8 cellular contexts compared by ENCODE assay signal in genomic region chr15:88621789-88622604, GRCh38. TPM values are rescaled to one million over a fixed set of nuclear protein-coding genes. Genes with fewer than 3 reads are reported as not detected.
DNase-seq lines count a peak whose midpoint lies in the region; ATAC-seq and TF ChIP-seq lines count a peak whose summit lies in the region.

No MANE protein-coding gene starts in this region.

- no peak for TF ChIP-seq CTCF in esophagus squamous epithelium (IDR thresholded peaks at IDR 0.05)
- TF ChIP-seq CTCF in neutrophil (IDR thresholded peaks at IDR 0.05), result no peak

- H3K9me3 ChIP-seq in esophagus squamous epithelium (no peaks in the 10 kb centered on the region), neutrophil (no peaks in the 10 kb centered on the region)

- intact Hi-C loops in esophagus squamous epithelium (cut with DNase I), result no loop called here

- H3K27ac ChIP-seq in esophagus squamous epithelium, result peak overlapping the region; percentile 86 to 95 (median 93)
- H3K27ac ChIP-seq in neutrophil, result no peak overlapping the region

- TF ChIP-seq POLR2A in esophagus squamous epithelium (IDR thresholded peaks at IDR 0.05), result peak in 1 of 4 donors; percentile 63

- peaks cover 0 to 12% (median 8%) of the 10 kb centered on the region in 3 donors for H3K36me3 ChIP-seq in esophagus squamous epithelium
- no peaks in the 10 kb centered on the region for H3K36me3 ChIP-seq in neutrophil

- H3K27me3 ChIP-seq in esophagus squamous epithelium (no peaks in the 10 kb centered on the region), neutrophil (peaks cover 7% of the 10 kb centered on the region)

- peak; percentile 34 for ATAC-seq in GM21360 (IDR thresholded peaks at IDR 0.05; ENCODE audit: unreplicated experiment)

- peaks cover 31 to 61% (median 34%) of the 10 kb centered on the region in 3 donors for H3K4me1 ChIP-seq in esophagus squamous epithelium
- H3K4me1 ChIP-seq in neutrophil (ENCODE audit: control insufficient read depth in 1 of 2, insufficient read depth in 1 of 2, low read depth in 1 of 2, low read length in 1 of 2), result peaks cover 16 to 19% of the 10 kb centered on the region in 2 experiments

- WGBS in esophagus squamous epithelium, 2 donors, result 4 to 10% methylated on average over 9 to 10 of the region's 17 CpGs

- peak overlapping the region; percentile 64 to 95 (median 93) for H3K4me3 ChIP-seq in esophagus squamous epithelium
- peak overlapping the region; percentile 60 to 89 for H3K4me3 ChIP-seq in neutrophil (ENCODE audit: low read depth in 1 of 2, low read length in 1 of 2)

- DNase-seq in CD1c-positive myeloid dendritic cell (ENCODE audit: extremely low spot score) (peak; percentile 48), Kasumi-1 (lab: John Stamatoyannopoulos, UW) (peak; percentile 40 to 44), esophagus squamous epithelium (lab: John Stamatoyannopoulos, UW) (no peak), cerebellar cortex (ENCODE audit: low spot score) (no peak), ureter (ENCODE audit: low spot score) (no peak)
- DNase-seq in activated CD4-positive, alpha-beta T cell treated with anti-CD3 and anti-CD28 coated beads, Interleukin-2, amount 50 U/mL, for 4 hours, result peak; percentile 39 to 52

RNA-seq across cellular contexts. Expression of gene AEN, which starts 0.9 kb away (rescaled TPM):
- total RNA-seq in esophagus squamous epithelium, result 10 to 100 TPM; 13.4 to 31.4 (median 18.1) TPM
- total RNA-seq in ureter, result 17.4 TPM

RNA-seq across cellular contexts. Expression of gene ISG20, which starts 16.8 kb away (rescaled TPM):
- total RNA-seq in esophagus squamous epithelium (10 to 100 TPM; 14.0 to 24.1 (median 19.7) TPM), ureter (14.2 TPM)

Comparison
In these comparisons a context has a peak if more than half of its experiments do, and no peak if none do; other contexts are left out.
1. DNase-seq: peak in CD1c-positive myeloid dendritic cell (single experiment), Kasumi-1 (2 of 2) and activated CD4-positive, alpha-beta T cell treated with anti-CD3 and anti-CD28 coated beads, Interleukin-2, amount 50 U/mL, for 4 hours (2 of 2); none in esophagus squamous epithelium (single experiment), cerebellar cortex (single experiment) and ureter (single experiment).